ENCODE assay signal across 1 cellular context in genomic region chr9:122463828-122464632, GRCh38.
TF ChIP-seq lines count a peak whose summit lies in the region.

No MANE protein-coding gene starts in this region.

TF ChIP-seq in HepG2, 621 proteins besides CTCF, POLR2A, EP300 and RAD21 (continued from another document and continues in another):
- no peak for TF ChIP-seq HNF1A (IDR thresholded peaks at IDR 0.05; ENCODE audit: low read depth)
- TF ChIP-seq HNF1A (CRISPR knock-in tag; IDR thresholded peaks at IDR 0.05; ENCODE audit: borderline replicate concordance) = 0 out of 2 replicates have a peak, but pooled peaks have one; percentile 16
- TF ChIP-seq ZNF777 (CRISPR knock-in tag; IDR thresholded peaks at IDR 0.05) = no peak
- no peak for TF ChIP-seq GABPA (IDR thresholded peaks at IDR 0.05; ENCODE audit: low read depth, low read length)
- peak; percentile 45; the same call in 1 of the 2 replicates for TF ChIP-seq GABPA (CRISPR knock-in tag; IDR thresholded peaks at IDR 0.05; ENCODE audit: low read depth)
- 0 out of 2 replicates have a peak, but pooled peaks have one; percentile 40 for TF ChIP-seq ZBTB25 (CRISPR knock-in tag; IDR thresholded peaks at IDR 0.05)
- TF ChIP-seq ZNF678 (CRISPR knock-in tag; IDR thresholded peaks at IDR 0.05) = no peak
- TF ChIP-seq BRD4 (CRISPR knock-in tag; IDR thresholded peaks at IDR 0.05) = peak; percentile 25; the same call in 1 of the 2 replicates
- TF ChIP-seq POLR2AphosphoS5 (IDR thresholded peaks at IDR 0.05; ENCODE audit: low read depth, low read length) = peak; percentile 50
- no peak for TF ChIP-seq ZBTB40 (IDR thresholded peaks at IDR 0.05)
- TF ChIP-seq ZBTB40 (CRISPR knock-in tag; IDR thresholded peaks at IDR 0.05) = peak; percentile 36; the same call in 1 of the 2 replicates
- TF ChIP-seq RXRA (CRISPR knock-in tag; IDR thresholded peaks at IDR 0.05) = no peak
- TF ChIP-seq RBAK (CRISPR knock-in tag; IDR thresholded peaks at IDR 0.05) = no peak
- TF ChIP-seq ZNF282 (IDR thresholded peaks at IDR 0.05; ENCODE audit: partially characterized antibody) = no peak
- no peak for TF ChIP-seq KAT2B (IDR thresholded peaks at IDR 0.05; ENCODE audit: borderline replicate concordance, low read depth, low read length)
- no peak for TF ChIP-seq BCL6 (CRISPR knock-in tag; IDR thresholded peaks at IDR 0.05)
- peak; percentile 35; the same call in 1 of the 2 replicates for TF ChIP-seq ZNF501 (CRISPR knock-in tag; IDR thresholded peaks at IDR 0.05)
- TF ChIP-seq PHF20 (CRISPR knock-in tag; IDR thresholded peaks at IDR 0.05) = peak; percentile 52; the same call in 1 of the 2 replicates
- TF ChIP-seq XRCC5 (optimal IDR thresholded peaks at IDR 0.05; ENCODE audit: low read length) = peak; percentile 55
- TF ChIP-seq ZNF460 (CRISPR knock-in tag; IDR thresholded peaks at IDR 0.05; ENCODE audit: borderline replicate concordance) = no peak
- TF ChIP-seq RARG (CRISPR knock-in tag; IDR thresholded peaks at IDR 0.05; ENCODE audit: low read depth) = no peak
- TF ChIP-seq IRF2 (CRISPR knock-in tag; IDR thresholded peaks at IDR 0.05) = 0 out of 2 replicates have a peak, but pooled peaks have one; percentile 59
- TF ChIP-seq CC2D1A (CRISPR knock-in tag; IDR thresholded peaks at IDR 0.05) = no peak
- TF ChIP-seq ZNF253 (CRISPR knock-in tag; IDR thresholded peaks at IDR 0.05; ENCODE audit: borderline replicate concordance) = no peak
- peak; percentile 25; the same call in 1 of the 2 replicates for TF ChIP-seq HOXA3 (CRISPR knock-in tag; IDR thresholded peaks at IDR 0.05)
- peak; percentile 98 for TF ChIP-seq ZMYM4 (CRISPR knock-in tag; IDR thresholded peaks at IDR 0.05)
- TF ChIP-seq ZFP36 (IDR thresholded peaks at IDR 0.05; ENCODE audit: borderline replicate concordance, low read depth, low read length, partially characterized antibody) = no peak
- TF ChIP-seq SAP130 (CRISPR knock-in tag; IDR thresholded peaks at IDR 0.05; ENCODE audit: low read depth) = peak; percentile 62
- no peak for TF ChIP-seq EHMT2 (IDR thresholded peaks at IDR 0.05; ENCODE audit: borderline replicate concordance, low read depth, low read length)
- peak; percentile 71; the same call in 1 of the 2 replicates for TF ChIP-seq MIER2 (CRISPR knock-in tag; IDR thresholded peaks at IDR 0.05)
- 0 out of 2 replicates have a peak, but pooled peaks have one; percentile 21 for TF ChIP-seq ISL2 (CRISPR knock-in tag; IDR thresholded peaks at IDR 0.05)
- TF ChIP-seq DR1 (CRISPR knock-in tag; IDR thresholded peaks at IDR 0.05) = no peak
- TF ChIP-seq POLR2AphosphoS2 (IDR thresholded peaks at IDR 0.05; ENCODE audit: low read depth, low read length) = no peak
- peak; percentile 94 for TF ChIP-seq POGZ (CRISPR knock-in tag; IDR thresholded peaks at IDR 0.05)
- no peak for TF ChIP-seq FOXO1 (CRISPR knock-in tag; IDR thresholded peaks at IDR 0.05)
- no peak for TF ChIP-seq PTBP1 (IDR thresholded peaks at IDR 0.05; ENCODE audit: low read depth, low read length, poor library complexity, severe bottlenecking)
- no peak for TF ChIP-seq ZIK1 (CRISPR knock-in tag; IDR thresholded peaks at IDR 0.05; ENCODE audit: borderline replicate concordance, low read depth)
- TF ChIP-seq GABPB1 (CRISPR knock-in tag; IDR thresholded peaks at IDR 0.05) = peak; percentile 57
- TF ChIP-seq BHLHE40 (IDR thresholded peaks at IDR 0.05; ENCODE audit: low read length) = no peak
- no peak for TF ChIP-seq TCF7 (IDR thresholded peaks at IDR 0.05; ENCODE audit: low read depth)
- TF ChIP-seq ZNF446 (CRISPR knock-in tag; IDR thresholded peaks at IDR 0.05) = no peak
- TF ChIP-seq PPARG (CRISPR knock-in tag; conservative IDR thresholded peaks at IDR 0.05) = no peak
- TF ChIP-seq ZNF841 (CRISPR knock-in tag; IDR thresholded peaks at IDR 0.05; ENCODE audit: borderline replicate concordance) = no peak
- peak; percentile 82; the same call in 1 of the 2 replicates for TF ChIP-seq PITX1 (CRISPR knock-in tag; IDR thresholded peaks at IDR 0.05)
- no peak for TF ChIP-seq MTA3 (CRISPR knock-in tag; IDR thresholded peaks at IDR 0.05)
- no peak for TF ChIP-seq FOXO4 (CRISPR knock-in tag; conservative IDR thresholded peaks at IDR 0.05)
- peak; percentile 34; the same call in 1 of the 2 replicates for TF ChIP-seq ZFP91 (CRISPR knock-in tag; IDR thresholded peaks at IDR 0.05; ENCODE audit: borderline replicate concordance)
- 0 out of 2 replicates have a peak, but pooled peaks have one; percentile 27 for TF ChIP-seq MYPOP (CRISPR knock-in tag; IDR thresholded peaks at IDR 0.05)
- TF ChIP-seq SIN3A (IDR thresholded peaks at IDR 0.05; ENCODE audit: borderline replicate concordance, low read depth, low read length) = peak; percentile 35; the same call in 1 of the 2 replicates
- TF ChIP-seq ZNF605 (CRISPR knock-in tag; IDR thresholded peaks at IDR 0.05) = 0 out of 2 replicates have a peak, but pooled peaks have one; percentile 20
- no peak for TF ChIP-seq ZSCAN20 (CRISPR knock-in tag; IDR thresholded peaks at IDR 0.05; ENCODE audit: borderline replicate concordance)
- TF ChIP-seq KLF12 (CRISPR knock-in tag; IDR thresholded peaks at IDR 0.05; ENCODE audit: borderline replicate concordance) = no peak
